In the genomic region with DNA sequence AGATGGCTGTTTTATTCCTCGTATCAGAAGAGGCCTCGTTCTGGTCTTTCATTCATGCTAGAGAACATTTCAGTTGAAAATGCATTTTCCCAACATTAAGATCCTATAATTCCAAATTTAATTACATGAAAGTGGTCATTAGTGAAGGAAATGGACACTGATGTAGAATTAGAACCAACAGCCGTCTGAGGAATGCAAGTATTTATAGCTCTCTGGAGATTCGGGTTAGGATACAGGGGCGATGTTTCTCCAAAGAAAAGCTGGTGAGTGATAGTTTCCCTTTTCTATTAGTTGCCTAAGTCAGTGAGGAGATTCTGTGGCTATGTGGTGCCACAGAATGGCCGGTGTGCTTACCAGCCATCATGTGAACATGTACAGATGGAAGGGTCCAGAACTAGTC, we compare ENCODE assay signal across 1 cellular context.
TF ChIP-seq lines count a peak whose summit lies in the region.

No MANE protein-coding gene starts in this region.

TF ChIP-seq in SK-N-SH treated with all-trans-retinoic acid at 6 μM for 48 hours, 23 proteins besides CTCF, POLR2A, EP300 and RAD21 (continued from another document):
- TF ChIP-seq, protein P1, sequence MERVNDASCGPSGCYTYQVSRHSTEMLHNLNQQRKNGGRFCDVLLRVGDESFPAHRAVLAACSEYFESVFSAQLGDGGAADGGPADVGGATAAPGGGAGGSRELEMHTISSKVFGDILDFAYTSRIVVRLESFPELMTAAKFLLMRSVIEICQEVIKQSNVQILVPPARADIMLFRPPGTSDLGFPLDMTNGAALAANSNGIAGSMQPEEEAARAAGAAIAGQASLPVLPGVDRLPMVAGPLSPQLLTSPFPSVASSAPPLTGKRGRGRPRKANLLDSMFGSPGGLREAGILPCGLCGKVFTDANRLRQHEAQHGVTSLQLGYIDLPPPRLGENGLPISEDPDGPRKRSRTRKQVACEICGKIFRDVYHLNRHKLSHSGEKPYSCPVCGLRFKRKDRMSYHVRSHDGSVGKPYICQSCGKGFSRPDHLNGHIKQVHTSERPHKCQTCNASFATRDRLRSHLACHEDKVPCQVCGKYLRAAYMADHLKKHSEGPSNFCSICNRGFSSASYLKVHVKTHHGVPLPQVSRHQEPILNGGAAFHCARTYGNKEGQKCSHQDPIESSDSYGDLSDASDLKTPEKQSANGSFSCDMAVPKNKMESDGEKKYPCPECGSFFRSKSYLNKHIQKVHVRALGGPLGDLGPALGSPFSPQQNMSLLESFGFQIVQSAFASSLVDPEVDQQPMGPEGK (CRISPR knock-in tag; IDR thresholded peaks at IDR 0.05; ENCODE audit: borderline replicate concordance), result peak; percentile 55; the same call in 1 of the 2 replicates
- TF ChIP-seq ISL1 (CRISPR knock-in tag; IDR thresholded peaks at IDR 0.05), result peak; percentile 98
- TF ChIP-seq TCF4 (CRISPR knock-in tag; IDR thresholded peaks at IDR 0.05; ENCODE audit: borderline replicate concordance), result peak; percentile 65; the same call in 1 of the 2 replicates
- no peak for TF ChIP-seq OSR1 (CRISPR knock-in tag; IDR thresholded peaks at IDR 0.05)
